In genomic region chr7:130748531-130749389, GRCh38 we compare ENCODE assay signal across 9 cellular contexts. TPM values are rescaled to one million over a fixed set of nuclear protein-coding genes. Genes with fewer than 3 reads are reported as not detected.
"Had no signal": no experiment of that assay in that cellular context is flagged by ENCODE, and none has a peak within 500 bp of the region (broad histone marks: within the 10 kb centered on the region; RNA-seq: fewer than 3 reads in every experiment).

No MANE protein-coding gene starts in this region.

- H2AFZ ChIP-seq: GM23338 had no signal

- FAIRE-seq: H1, H54, HTR-8/SVneo had no signal

- H3K4me1 Mint-ChIP-seq: GM23338, H9 had no signal

- H3K4me3 Mint-ChIP-seq: GM23338, H9, IgD-negative memory B cell had no signal

- DNase-seq: H9, HCEC 1CT, KG1 had no signal

- H3K27ac Mint-ChIP-seq: GM23338, H9, IgD-negative memory B cell had no signal

- H3K4me3 ChIP-seq: GM23338 had no signal

- H3K4me2 ChIP-seq: GM23338 had no signal

- ATAC-seq: GM23338 had no signal

- H3K9me3 Mint-ChIP-seq: GM23338, H9, IgD-negative memory B cell had no signal

- H3K36me3 Mint-ChIP-seq: IgD-negative memory B cell had no signal

RNA-seq across cellular contexts. Expression of gene KLF14, which starts 14.8 kb away (rescaled TPM):
- total RNA-seq: GM23338, H1, H9, HT-29 had no signal
- polyA plus RNA-seq: GM23338 had no signal
